In the genomic region with DNA sequence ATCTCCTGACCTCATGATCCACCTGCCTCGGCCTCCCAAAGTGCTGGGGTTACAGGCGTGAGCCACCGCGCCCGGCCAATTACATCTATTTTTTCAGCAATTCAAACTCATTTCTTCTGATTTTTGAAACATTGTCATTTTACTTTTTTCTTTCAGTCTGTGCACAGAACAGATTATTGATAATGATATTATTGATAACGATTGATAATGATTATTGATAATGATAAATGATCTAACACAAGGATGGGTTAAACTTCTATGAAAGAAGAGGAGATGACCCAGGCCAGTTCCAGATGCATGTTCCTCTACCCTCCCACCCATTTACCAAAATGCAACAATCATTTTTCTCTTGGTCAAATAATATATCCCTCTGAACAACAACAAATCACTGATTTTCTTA, we compare ENCODE assay signal across 22 cellular contexts.
"Had no signal": no experiment of that assay in that cellular context is flagged by ENCODE, and none has a peak within 500 bp of the region (broad histone marks: within the 10 kb centered on the region; RNA-seq: fewer than 3 reads in every experiment).

No MANE protein-coding gene starts in this region.

- H3K4me3 ChIP-seq: coronary artery, lung, mucosa of descending colon, sigmoid colon, testis, tibial nerve, upper lobe of right lung, vagina had no signal

- DNase-seq: effector CD4-positive, alpha-beta T cell; endodermal cell; erythroblast; foreskin melanocyte; head of caudate nucleus; hippocampal formation; left colon; left ventricle myocardium superior; mesendoderm; mucosa of descending colon; naive thymus-derived CD8-positive, alpha-beta T cell; sigmoid colon; stimulated activated CD4-positive, alpha-beta T cell treated with anti-CD3 and anti-CD28 coated beads, Interleukin-4, amount 100 ng/mL, for 4 hours; stimulated activated naive B cell treated with anti-CD40 and anti-IgM and Interleukin-4, amounts not matched to agents 10 μg/mL and 1 μg/mL and 100 μg/mL, for 72 hours; stimulated activated naive CD8-positive, alpha-beta T cell treated with anti-CD3 and anti-CD28 coated beads, Interleukin-15, amount 100 ng/mL, for 72 hours; testis; upper lobe of right lung had no signal

- H3K36me3 ChIP-seq: neutrophil, sigmoid colon, tibial nerve, upper lobe of right lung, vagina had no signal

- H3K27me3 Mint-ChIP-seq: naive thymus-derived CD8-positive, alpha-beta T cell; stimulated activated naive B cell treated with anti-CD40 and anti-IgM and Interleukin-4, amounts not matched to agents 10 μg/mL and 1 μg/mL and 100 μg/mL, for 72 hours; stimulated activated naive CD8-positive, alpha-beta T cell treated with anti-CD3 and anti-CD28 coated beads, Interleukin-15, amount 100 ng/mL, for 72 hours had no signal

- H3K4me1 ChIP-seq: sigmoid colon, testis, tibial nerve, upper lobe of right lung, vagina had no signal

- H3K4me3 Mint-ChIP-seq: endodermal cell; naive thymus-derived CD8-positive, alpha-beta T cell; stimulated activated naive B cell treated with anti-CD40 and anti-IgM and Interleukin-4, amounts not matched to agents 10 μg/mL and 1 μg/mL and 100 μg/mL, for 72 hours; stimulated activated naive CD8-positive, alpha-beta T cell treated with anti-CD3 and anti-CD28 coated beads, Interleukin-15, amount 100 ng/mL, for 72 hours had no signal

- H3K36me3 Mint-ChIP-seq: naive thymus-derived CD8-positive, alpha-beta T cell; stimulated activated naive B cell treated with anti-CD40 and anti-IgM and Interleukin-4, amounts not matched to agents 10 μg/mL and 1 μg/mL and 100 μg/mL, for 72 hours had no signal

- H3K27me3 ChIP-seq: neutrophil, sigmoid colon, testis, tibial nerve, upper lobe of right lung, vagina had no signal

- H3K27ac Mint-ChIP-seq: endodermal cell; naive thymus-derived CD8-positive, alpha-beta T cell; stimulated activated naive B cell treated with anti-CD40 and anti-IgM and Interleukin-4, amounts not matched to agents 10 μg/mL and 1 μg/mL and 100 μg/mL, for 72 hours; stimulated activated naive CD8-positive, alpha-beta T cell treated with anti-CD3 and anti-CD28 coated beads, Interleukin-15, amount 100 ng/mL, for 72 hours had no signal

- H3K9me3 ChIP-seq: mucosa of descending colon, neutrophil, sigmoid colon, testis, tibial nerve, upper lobe of right lung, vagina had no signal

- H3K4me1 Mint-ChIP-seq: stimulated activated naive B cell treated with anti-CD40 and anti-IgM and Interleukin-4, amounts not matched to agents 10 μg/mL and 1 μg/mL and 100 μg/mL, for 72 hours; stimulated activated naive CD8-positive, alpha-beta T cell treated with anti-CD3 and anti-CD28 coated beads, Interleukin-15, amount 100 ng/mL, for 72 hours had no signal

- H3K27ac ChIP-seq: coronary artery, neutrophil, sigmoid colon, testis, tibial nerve, upper lobe of right lung, vagina had no signal

- ATAC-seq: left colon; left ventricle myocardium superior; mucosa of descending colon; naive thymus-derived CD8-positive, alpha-beta T cell; stimulated activated naive B cell treated with anti-CD40 and anti-IgM and Interleukin-4, amounts not matched to agents 10 μg/mL and 1 μg/mL and 100 μg/mL, for 72 hours; stimulated activated naive CD8-positive, alpha-beta T cell treated with anti-CD3 and anti-CD28 coated beads, Interleukin-15, amount 100 ng/mL, for 72 hours; upper lobe of right lung had no signal

- H3K9me3 Mint-ChIP-seq: endodermal cell; naive thymus-derived CD8-positive, alpha-beta T cell; stimulated activated naive B cell treated with anti-CD40 and anti-IgM and Interleukin-4, amounts not matched to agents 10 μg/mL and 1 μg/mL and 100 μg/mL, for 72 hours; stimulated activated naive CD8-positive, alpha-beta T cell treated with anti-CD3 and anti-CD28 coated beads, Interleukin-15, amount 100 ng/mL, for 72 hours had no signal
